14 cellular contexts compared by ENCODE assay signal in the genomic region with DNA sequence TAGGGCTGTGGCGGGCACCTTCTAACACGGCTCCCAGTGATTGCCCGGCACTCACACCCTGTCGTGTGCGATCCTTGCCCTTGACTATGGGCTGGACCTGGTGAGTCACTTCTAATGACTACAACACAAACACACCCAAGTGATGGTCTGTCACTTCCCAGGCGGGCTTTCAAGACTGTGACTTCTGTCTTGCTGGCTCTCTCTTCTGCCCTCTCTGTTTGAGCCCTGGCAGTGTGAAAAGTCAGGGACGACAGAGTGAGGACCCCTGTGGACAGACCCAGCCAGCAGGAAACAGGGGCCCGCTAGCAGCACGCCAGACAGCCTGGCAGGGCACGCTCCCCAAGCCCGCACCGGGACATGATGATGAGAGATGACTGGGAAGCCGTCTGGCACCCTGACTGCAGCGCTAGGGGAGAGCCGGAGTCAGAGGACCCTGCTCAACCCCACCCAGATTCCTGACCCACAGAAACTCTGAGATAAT. TPM values are rescaled to one million over a fixed set of nuclear protein-coding genes. Genes with fewer than 3 reads are reported as not detected.
DNase-seq lines count a peak whose midpoint lies in the region; ATAC-seq, FAIRE-seq and TF ChIP-seq lines count a peak whose summit lies in the region.
"Had no signal": no experiment of that assay in that cellular context is flagged by ENCODE, and none has a peak within 500 bp of the region (broad histone marks: within the 10 kb centered on the region; RNA-seq: fewer than 3 reads in every experiment).

No MANE protein-coding gene starts in this region.

- intact Hi-C loops in left lung (cut with DNase I): no loop called here

- peak overlapping the region; percentile 65 for H3K27ac Mint-ChIP-seq in chondrocyte (ENCODE audit: unreplicated experiment)
- H3K27ac Mint-ChIP-seq: activated CD4-positive, alpha-beta memory T cell treated with anti-CD3 and anti-CD28 coated beads for 36 hours had no signal

- H3K27ac ChIP-seq in A549: peak overlapping the region; percentile 78 to 85
- H3K27ac ChIP-seq in left lung: no peak overlapping the region

- peak; percentile 92 to 95 for DNase-seq in A549 (ENCODE audit: low read depth in 1 of 2, low spot score in 1 of 2)
- DNase-seq in HT1080 (ENCODE audit: low read depth): peak; percentile 38
- DNase-seq in chondrocyte (ENCODE audit: low spot score): no peak
- no peak for DNase-seq in left lung
- no peak for DNase-seq in Kasumi-1 (lab: John Stamatoyannopoulos, UW)
- no peak for DNase-seq in pons (ENCODE audit: low spot score)
- no peak for DNase-seq in activated gamma-delta T cell (lab: John Stamatoyannopoulos, UW)
- no peak for DNase-seq in DMS 273 (lab: John Stamatoyannopoulos, UW; ENCODE audit: unreplicated experiment)
- DNase-seq: activated CD4-positive, alpha-beta memory T cell treated with anti-CD3 and anti-CD28 coated beads for 36 hours; activated gamma-delta T cell treated with Interleukin-2 at 50 U/mL for 16 hours; KG1; NCI-H2081; occipital lobe; T-helper 2 cell had no signal

- H3K4me2 ChIP-seq in A549: peak overlapping the region; percentile 92

- POLR2A ChIA-PET in A549 (lab: Yijun Ruan, JAX): no interaction called here

- WGBS in A549 (ENCODE audit: missing lambda C conversion rate): 2% methylated on average over 15 of the region's 15 CpGs

- H3K27me3 ChIP-seq in left lung: no peaks in the 10 kb centered on the region

- peak overlapping the region; percentile 35 for H3K4me3 ChIP-seq in A549
- H3K4me3 ChIP-seq in left lung: no peak overlapping the region

- FAIRE-seq in A549 (lab: Jason Lieb, UNC): peak; percentile 98

- no peak overlapping the region for H3K4me3 Mint-ChIP-seq in chondrocyte (ENCODE audit: unreplicated experiment)
- H3K4me3 Mint-ChIP-seq: activated CD4-positive, alpha-beta memory T cell treated with anti-CD3 and anti-CD28 coated beads for 36 hours had no signal

- peaks cover 36% of the 10 kb centered on the region for H3K4me1 Mint-ChIP-seq in chondrocyte (ENCODE audit: low read depth)

- H3K36me3 ChIP-seq in left lung: no peaks in the 10 kb centered on the region

- TF ChIP-seq EP300 in A549 (IDR thresholded peaks at IDR 0.05): no peak

- peaks cover 5% of the 10 kb centered on the region for H3K36me3 Mint-ChIP-seq in chondrocyte (ENCODE audit: low read depth)

- TF ChIP-seq POLR2A in A549 (IDR thresholded peaks at IDR 0.05; ENCODE audit: low read length): no peak

- H3K4me1 ChIP-seq in A549 (peaks cover 49% of the 10 kb centered on the region), left lung (no peaks in the 10 kb centered on the region)

- TF ChIP-seq RAD21 in A549 (conservative IDR thresholded peaks at IDR 0.05 in 1 of 2, IDR thresholded peaks at IDR 0.05 in 1 of 2): 0 out of 5 replicates have a peak, but pooled peaks of 1 of the 2 experiments have one; percentile 3

- CTCF ChIA-PET in A549 (lab: Yijun Ruan, JAX): interaction anchor here (0.9 to 1.8 kb wide), 2 partner anchors 18 to 54 kb away, joined by 4 read pairs; no protein-coding TSS in a partner anchor

- TF ChIP-seq CTCF in A549 (IDR thresholded peaks at IDR 0.05) (no peak; the same call in 2 of the 3 replicates), chondrocyte (IDR thresholded peaks at IDR 0.05) (peak; percentile 24), left lung (IDR thresholded peaks at IDR 0.05) (no peak)

- ATAC-seq in A549 (peak; percentile 92 to 93), left lung (peak; percentile 22)

- no peaks in the 10 kb centered on the region for H3K9me3 Mint-ChIP-seq in chondrocyte (ENCODE audit: low read depth)

- H3K9me3 ChIP-seq in A549: no peaks in the 10 kb centered on the region
- H3K9me3 ChIP-seq in left lung: no peaks in the 10 kb centered on the region

- H3K27me3 Mint-ChIP-seq in chondrocyte (ENCODE audit: low read depth): no peaks in the 10 kb centered on the region
- H3K27me3 Mint-ChIP-seq: activated CD4-positive, alpha-beta memory T cell treated with anti-CD3 and anti-CD28 coated beads for 36 hours had no signal

TF ChIP-seq in A549, 52 proteins besides CTCF, POLR2A, EP300 and RAD21 (continues in another document):
- TF ChIP-seq, protein P1, sequence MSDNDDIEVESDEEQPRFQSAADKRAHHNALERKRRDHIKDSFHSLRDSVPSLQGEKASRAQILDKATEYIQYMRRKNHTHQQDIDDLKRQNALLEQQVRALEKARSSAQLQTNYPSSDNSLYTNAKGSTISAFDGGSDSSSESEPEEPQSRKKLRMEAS (IDR thresholded peaks at IDR 0.05): peak; percentile 66
- no peak for TF ChIP-seq ZNF302 (CRISPR knock-in tag; IDR thresholded peaks at IDR 0.05)
- no peak for TF ChIP-seq ZC3H11A (IDR thresholded peaks at IDR 0.05)
- peak; percentile 72 for TF ChIP-seq FOSL2 (IDR thresholded peaks at IDR 0.05)
- TF ChIP-seq FOSL2 (CRISPR knock-in tag; IDR thresholded peaks at IDR 0.05): peak; percentile 92
- TF ChIP-seq MYC (IDR thresholded peaks at IDR 0.05; ENCODE audit: borderline replicate concordance, low read length): no peak
- no peak for TF ChIP-seq HDAC2 (IDR thresholded peaks at IDR 0.05)
- peak; percentile 35; the same call in 1 of the 2 replicates for TF ChIP-seq GATA3 (IDR thresholded peaks at IDR 0.05; ENCODE audit: borderline replicate concordance)
- TF ChIP-seq RARB (CRISPR knock-in tag; IDR thresholded peaks at IDR 0.05): no peak
- TF ChIP-seq, protein P2, sequence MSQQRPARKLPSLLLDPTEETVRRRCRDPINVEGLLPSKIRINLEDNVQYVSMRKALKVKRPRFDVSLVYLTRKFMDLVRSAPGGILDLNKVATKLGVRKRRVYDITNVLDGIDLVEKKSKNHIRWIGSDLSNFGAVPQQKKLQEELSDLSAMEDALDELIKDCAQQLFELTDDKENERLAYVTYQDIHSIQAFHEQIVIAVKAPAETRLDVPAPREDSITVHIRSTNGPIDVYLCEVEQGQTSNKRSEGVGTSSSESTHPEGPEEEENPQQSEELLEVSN (IDR thresholded peaks at IDR 0.05; ENCODE audit: borderline replicate concordance, low read depth): no peak
- no peak for TF ChIP-seq RFX5 (IDR thresholded peaks at IDR 0.05)
- no peak for TF ChIP-seq EHMT2 (IDR thresholded peaks at IDR 0.05; ENCODE audit: low read depth)
- no peak for TF ChIP-seq TFCP2L1 (CRISPR knock-in tag; IDR thresholded peaks at IDR 0.05)
- TF ChIP-seq POLR2AphosphoS2 (conservative IDR thresholded peaks at IDR 0.05; ENCODE audit: low read length): no peak
- TF ChIP-seq NR3C1 (IDR thresholded peaks at IDR 0.05): no peak
- no peak for TF ChIP-seq HOXB13 (CRISPR knock-in tag; IDR thresholded peaks at IDR 0.05; ENCODE audit: low read depth)
- TF ChIP-seq, protein P3, sequence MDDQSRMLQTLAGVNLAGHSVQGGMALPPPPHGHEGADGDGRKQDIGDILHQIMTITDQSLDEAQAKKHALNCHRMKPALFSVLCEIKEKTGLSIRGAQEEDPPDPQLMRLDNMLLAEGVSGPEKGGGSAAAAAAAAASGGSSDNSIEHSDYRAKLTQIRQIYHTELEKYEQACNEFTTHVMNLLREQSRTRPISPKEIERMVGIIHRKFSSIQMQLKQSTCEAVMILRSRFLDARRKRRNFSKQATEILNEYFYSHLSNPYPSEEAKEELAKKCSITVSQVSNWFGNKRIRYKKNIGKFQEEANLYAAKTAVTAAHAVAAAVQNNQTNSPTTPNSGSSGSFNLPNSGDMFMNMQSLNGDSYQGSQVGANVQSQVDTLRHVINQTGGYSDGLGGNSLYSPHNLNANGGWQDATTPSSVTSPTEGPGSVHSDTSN (IDR thresholded peaks at IDR 0.05): peak; percentile 33; the same call in 1 of the 2 replicates
- no peak for TF ChIP-seq FOXS1 (CRISPR knock-in tag; IDR thresholded peaks at IDR 0.05)
- TF ChIP-seq JUNB (IDR thresholded peaks at IDR 0.05): peak; percentile 34; the same call in 1 of the 2 replicates
- TF ChIP-seq MAFK (IDR thresholded peaks at IDR 0.05; ENCODE audit: partially characterized antibody): no peak
- TF ChIP-seq MAZ (IDR thresholded peaks at IDR 0.05; ENCODE audit: borderline replicate concordance, low read depth, low read length): no peak
- TF ChIP-seq EHF (CRISPR knock-in tag; IDR thresholded peaks at IDR 0.05): no peak
- TF ChIP-seq PHF8 (IDR thresholded peaks at IDR 0.05; ENCODE audit: borderline replicate concordance, low read depth): no peak
- no peak for TF ChIP-seq CBX8 (IDR thresholded peaks at IDR 0.05)
- TF ChIP-seq KDM1A (IDR thresholded peaks at IDR 0.05; ENCODE audit: low read depth): no peak
- no peak for TF ChIP-seq TP53 (CRISPR knock-in tag; IDR thresholded peaks at IDR 0.05)
- TF ChIP-seq, protein P4, sequence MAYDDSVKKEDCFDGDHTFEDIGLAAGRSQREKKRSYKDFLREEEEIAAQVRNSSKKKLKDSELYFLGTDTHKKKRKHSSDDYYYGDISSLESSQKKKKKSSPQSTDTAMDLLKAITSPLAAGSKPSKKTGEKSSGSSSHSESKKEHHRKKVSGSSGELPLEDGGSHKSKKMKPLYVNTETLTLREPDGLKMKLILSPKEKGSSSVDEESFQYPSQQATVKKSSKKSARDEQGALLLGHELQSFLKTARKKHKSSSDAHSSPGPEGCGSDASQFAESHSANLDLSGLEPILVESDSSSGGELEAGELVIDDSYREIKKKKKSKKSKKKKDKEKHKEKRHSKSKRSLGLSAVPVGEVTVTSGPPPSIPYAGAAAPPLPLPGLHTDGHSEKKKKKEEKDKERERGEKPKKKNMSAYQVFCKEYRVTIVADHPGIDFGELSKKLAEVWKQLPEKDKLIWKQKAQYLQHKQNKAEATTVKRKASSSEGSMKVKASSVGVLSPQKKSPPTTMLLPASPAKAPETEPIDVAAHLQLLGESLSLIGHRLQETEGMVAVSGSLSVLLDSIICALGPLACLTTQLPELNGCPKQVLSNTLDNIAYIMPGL (CRISPR knock-in tag; IDR thresholded peaks at IDR 0.05; ENCODE audit: borderline replicate concordance): no peak
- TF ChIP-seq FOSB (CRISPR knock-in tag; IDR thresholded peaks at IDR 0.05): no peak
- no peak for TF ChIP-seq KDM5A (IDR thresholded peaks at IDR 0.05)
- no peak for TF ChIP-seq NPAS2 (CRISPR knock-in tag; IDR thresholded peaks at IDR 0.05; ENCODE audit: borderline replicate concordance)
- TF ChIP-seq RCOR1 (IDR thresholded peaks at IDR 0.05; ENCODE audit: low read depth, low read length): no peak

RNA-seq across cellular contexts. Expression of a gene that starts 43.0 kb away (rescaled TPM):
- polyA plus RNA-seq in A549 (2011; rRNA removed) (23.3 and 27.4 TPM in 2 replicates), A549 (2017; fragmentation: RNase III; extraction: RNeasy Plus Mini Kit Qiagen cat#74134 plus additional on column Dnase treatment) (12.1 to 14.1 TPM (median 13.8 TPM) in 3 replicates)
- 6.1 and 7.1 TPM in 2 replicates for polyA plus RNA-seq in A549 (2012; cell fraction: cytosol; rRNA removed)
- polyA plus RNA-seq in A549 (2012; cell fraction: nucleus; rRNA removed): 9.5 and 12.0 TPM in 2 replicates
- polyA minus RNA-seq in A549 (2011; rRNA and poly(A)+ RNA removed): 20.2 and 24.1 TPM in 2 replicates
- 1.2 and 1.9 TPM in 2 replicates for total RNA-seq in HT1080 (2014; rRNA removed; shearing (Covaris generic))
- 3.7 and 7.1 TPM in 2 replicates for polyA plus RNA-seq in HT1080 (2015; cell fraction: cytosol; rRNA removed)
- polyA plus RNA-seq in HT1080 (2015; cell fraction: nucleus; rRNA removed): 3.9 and 6.1 TPM in 2 replicates
- total RNA-seq in chondrocyte (11.2 to 14.5 TPM (median 11.9 TPM) in 3 replicates), left lung (10 to 100 TPM; 17.7 to 23.8 TPM)

Comparison
In these comparisons a context has a peak if more than half of its experiments do, and no peak if none do; other contexts are left out.
1. DNase-seq: peak in A549 (2 of 2) and HT1080 (single experiment); none in chondrocyte (single experiment), left lung (0 of 2), Kasumi-1 (0 of 2), pons (single experiment), activated gamma-delta T cell (single experiment) and DMS 273 (single experiment).
2. H3K27ac ChIP-seq: peak in A549 (2 of 2); none in left lung (0 of 2).